ENCODE assay signal across 1 cellular context in the genomic region with DNA sequence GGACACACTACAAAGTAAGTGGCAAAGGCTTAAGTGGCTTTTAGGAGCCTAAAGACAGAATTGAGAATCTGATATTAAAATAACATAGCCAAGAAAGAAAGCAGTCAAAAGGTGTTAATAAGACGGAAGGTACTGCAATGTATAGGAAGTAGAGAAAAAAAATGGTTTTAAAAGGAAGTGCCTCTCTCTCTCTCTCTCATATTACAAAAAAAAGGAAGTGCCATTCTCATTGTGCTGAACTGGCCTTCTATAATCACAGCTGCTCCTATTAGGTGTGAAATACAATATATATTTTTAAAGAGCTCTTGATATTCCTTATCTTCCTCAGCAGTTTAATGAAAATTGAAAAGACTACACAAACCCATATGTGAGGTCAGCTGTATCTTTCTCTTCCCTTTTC.
TF ChIP-seq lines count a peak whose summit lies in the region.

No MANE protein-coding gene starts in this region.

TF ChIP-seq in SK-N-SH treated with all-trans-retinoic acid at 6 μM for 48 hours, 23 proteins besides CTCF, POLR2A, EP300 and RAD21 (continued from another document):
- TF ChIP-seq CREB5 (CRISPR knock-in tag; IDR thresholded peaks at IDR 0.05; ENCODE audit: low read depth) (no peak), ZFP3 (CRISPR knock-in tag; IDR thresholded peaks at IDR 0.05) (no peak), GLIS3 (CRISPR knock-in tag; IDR thresholded peaks at IDR 0.05) (no peak), CSDC2 (CRISPR knock-in tag; IDR thresholded peaks at IDR 0.05) (no peak), ESRRG (CRISPR knock-in tag; IDR thresholded peaks at IDR 0.05) (no peak), ZNF70 (CRISPR knock-in tag; IDR thresholded peaks at IDR 0.05) (no peak)
- TF ChIP-seq, protein P1, sequence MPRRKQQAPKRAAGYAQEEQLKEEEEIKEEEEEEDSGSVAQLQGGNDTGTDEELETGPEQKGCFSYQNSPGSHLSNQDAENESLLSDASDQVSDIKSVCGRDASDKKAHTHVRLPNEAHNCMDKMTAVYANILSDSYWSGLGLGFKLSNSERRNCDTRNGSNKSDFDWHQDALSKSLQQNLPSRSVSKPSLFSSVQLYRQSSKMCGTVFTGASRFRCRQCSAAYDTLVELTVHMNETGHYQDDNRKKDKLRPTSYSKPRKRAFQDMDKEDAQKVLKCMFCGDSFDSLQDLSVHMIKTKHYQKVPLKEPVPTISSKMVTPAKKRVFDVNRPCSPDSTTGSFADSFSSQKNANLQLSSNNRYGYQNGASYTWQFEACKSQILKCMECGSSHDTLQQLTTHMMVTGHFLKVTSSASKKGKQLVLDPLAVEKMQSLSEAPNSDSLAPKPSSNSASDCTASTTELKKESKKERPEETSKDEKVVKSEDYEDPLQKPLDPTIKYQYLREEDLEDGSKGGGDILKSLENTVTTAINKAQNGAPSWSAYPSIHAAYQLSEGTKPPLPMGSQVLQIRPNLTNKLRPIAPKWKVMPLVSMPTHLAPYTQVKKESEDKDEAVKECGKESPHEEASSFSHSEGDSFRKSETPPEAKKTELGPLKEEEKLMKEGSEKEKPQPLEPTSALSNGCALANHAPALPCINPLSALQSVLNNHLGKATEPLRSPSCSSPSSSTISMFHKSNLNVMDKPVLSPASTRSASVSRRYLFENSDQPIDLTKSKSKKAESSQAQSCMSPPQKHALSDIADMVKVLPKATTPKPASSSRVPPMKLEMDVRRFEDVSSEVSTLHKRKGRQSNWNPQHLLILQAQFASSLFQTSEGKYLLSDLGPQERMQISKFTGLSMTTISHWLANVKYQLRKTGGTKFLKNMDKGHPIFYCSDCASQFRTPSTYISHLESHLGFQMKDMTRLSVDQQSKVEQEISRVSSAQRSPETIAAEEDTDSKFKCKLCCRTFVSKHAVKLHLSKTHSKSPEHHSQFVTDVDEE (CRISPR knock-in tag; IDR thresholded peaks at IDR 0.05): no peak
